In the genomic region with DNA sequence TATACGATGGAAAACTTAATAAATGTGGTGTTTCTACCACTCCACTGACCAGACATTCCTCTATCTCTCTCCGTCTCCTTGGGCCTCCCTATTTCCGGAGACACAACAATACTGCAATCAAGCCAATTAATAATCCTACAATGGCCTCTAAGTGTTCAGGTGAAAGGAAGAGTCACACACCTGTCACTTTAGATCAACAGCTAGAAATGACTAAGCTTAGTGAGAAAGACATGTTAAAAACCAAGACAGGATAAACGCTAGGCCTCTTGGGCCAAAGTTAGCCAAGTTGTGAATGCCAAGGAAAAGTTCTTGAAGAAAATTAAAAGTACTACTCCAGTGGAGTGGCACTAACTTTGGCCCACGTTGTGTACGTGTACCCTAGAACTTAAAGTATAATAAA, we compare ENCODE assay signal across 10 cellular contexts. TPM values are rescaled to one million over a fixed set of nuclear protein-coding genes. Genes with fewer than 3 reads are reported as not detected.
DNase-seq lines count a peak whose midpoint lies in the region; ATAC-seq and TF ChIP-seq lines count a peak whose summit lies in the region.
"Had no signal": no experiment of that assay in that cellular context is flagged by ENCODE, and none has a peak within 500 bp of the region (broad histone marks: within the 10 kb centered on the region; RNA-seq: fewer than 3 reads in every experiment).

No MANE protein-coding gene starts in this region.

- H3K27ac Mint-ChIP-seq in stimulated activated effector memory CD8-positive, alpha-beta T cell treated with anti-CD3 and anti-CD28 coated beads, Interleukin-12 subunit alpha, Interleukin-12 subunit beta, amount 100 ng/mL, for 72 hours = peak overlapping the region; percentile 61

- H3K4me1 Mint-ChIP-seq in stimulated activated effector memory CD8-positive, alpha-beta T cell treated with anti-CD3 and anti-CD28 coated beads, Interleukin-12 subunit alpha, Interleukin-12 subunit beta, amount 100 ng/mL, for 72 hours = peaks cover 25% of the 10 kb centered on the region

- TF ChIP-seq POLR2A in vagina (IDR thresholded peaks at IDR 0.05) = no peak

- peak; percentile 33 for ATAC-seq in GM18909 (IDR thresholded peaks at IDR 0.05; ENCODE audit: poor library complexity, unreplicated experiment)
- ATAC-seq in esophagus mucosa = peak; percentile 61
- ATAC-seq in stimulated activated effector memory CD8-positive, alpha-beta T cell treated with anti-CD3 and anti-CD28 coated beads, Interleukin-12 subunit alpha, Interleukin-12 subunit beta, amount 100 ng/mL, for 72 hours = no peak

- no peak overlapping the region for H3K4me3 Mint-ChIP-seq in stimulated activated effector memory CD8-positive, alpha-beta T cell treated with anti-CD3 and anti-CD28 coated beads, Interleukin-12 subunit alpha, Interleukin-12 subunit beta, amount 100 ng/mL, for 72 hours

- intact Hi-C loops in vagina (cut with DNase I) = no loop called here

- no peak for TF ChIP-seq RAD21 in Ishikawa (IDR thresholded peaks at IDR 0.05; ENCODE audit: low read depth)

- peaks cover 14% of the 10 kb centered on the region for H3K4me1 ChIP-seq in vagina

- peaks cover 4% of the 10 kb centered on the region for H3K36me3 Mint-ChIP-seq in stimulated activated effector memory CD8-positive, alpha-beta T cell treated with anti-CD3 and anti-CD28 coated beads, Interleukin-12 subunit alpha, Interleukin-12 subunit beta, amount 100 ng/mL, for 72 hours

- H3K9me3 ChIP-seq in vagina = no peaks in the 10 kb centered on the region

- H3K27ac ChIP-seq in vagina = no peak overlapping the region

- TF ChIP-seq CTCF in vagina (IDR thresholded peaks at IDR 0.05) = no peak

- H3K9me3 Mint-ChIP-seq in stimulated activated effector memory CD8-positive, alpha-beta T cell treated with anti-CD3 and anti-CD28 coated beads, Interleukin-12 subunit alpha, Interleukin-12 subunit beta, amount 100 ng/mL, for 72 hours = peaks cover 3% of the 10 kb centered on the region

- H3K36me3 ChIP-seq in vagina = no peaks in the 10 kb centered on the region

- no peak for DNase-seq in stimulated activated effector memory CD8-positive, alpha-beta T cell treated with anti-CD3 and anti-CD28 coated beads, Interleukin-12 subunit alpha, Interleukin-12 subunit beta, amount 100 ng/mL, for 72 hours (ENCODE audit: low spot score in 2 of 2)
- no peak for DNase-seq in vagina (ENCODE audit: extremely low spot score in 2 of 2)
- DNase-seq in stimulated activated naive CD4-positive, alpha-beta T cell (lab: John Stamatoyannopoulos, UW) = no peak
- DNase-seq in OCI-M2 (lab: John Stamatoyannopoulos, UW; ENCODE audit: unreplicated experiment) = no peak
- DNase-seq: hippocampal formation, NCI-H2029, SIG-M5 had no signal

- H3K4me3 ChIP-seq in vagina = no peak overlapping the region

- H3K27me3 ChIP-seq in vagina = no peaks in the 10 kb centered on the region

- TF ChIP-seq EP300 in Ishikawa (IDR thresholded peaks at IDR 0.05; ENCODE audit: borderline replicate concordance) = peak; percentile 45; the same call in 1 of the 2 replicates

TF ChIP-seq in Ishikawa, 13 proteins besides CTCF, POLR2A, EP300 and RAD21:
- TF ChIP-seq FOXM1 (IDR thresholded peaks at IDR 0.05; ENCODE audit: borderline replicate concordance, low read depth) = no peak
- peak; percentile 7; the same call in 1 of the 2 replicates for TF ChIP-seq NFIC (IDR thresholded peaks at IDR 0.05)

RNA-seq across cellular contexts. Expression of gene ZDHHC20, which starts 22.5 kb away (rescaled TPM):
- total RNA-seq in esophagus mucosa (61.0 TPM), vagina (54.8 TPM)
